8 cellular contexts compared by ENCODE assay signal in the genomic region with DNA sequence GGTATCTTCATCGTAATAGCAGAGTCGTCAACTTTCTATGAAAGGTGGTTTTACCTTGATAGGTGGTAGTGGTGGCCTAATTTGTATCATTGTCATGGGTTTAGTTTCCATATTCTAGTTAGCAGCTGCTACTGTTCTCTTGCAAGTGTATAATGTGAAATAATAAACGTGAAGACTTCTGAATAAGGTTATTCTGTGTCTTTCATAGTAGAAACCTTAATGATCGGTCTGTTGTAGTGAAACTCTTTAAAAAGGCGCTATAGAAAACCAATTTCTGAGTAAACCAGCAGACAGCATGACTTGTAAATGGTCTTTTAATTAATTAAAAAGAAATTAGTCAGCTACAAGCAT. TPM values are rescaled to one million over a fixed set of nuclear protein-coding genes. Genes with fewer than 3 reads are reported as not detected.
DNase-seq lines count a peak whose midpoint lies in the region; ATAC-seq and TF ChIP-seq lines count a peak whose summit lies in the region.

No MANE protein-coding gene starts in this region.

- H3K27me3 ChIP-seq in ascending aorta (no peaks in the 10 kb centered on the region), liver (ENCODE audit: control insufficient read depth in 4 of 4, insufficient read depth in 4 of 4, low read length in 3 of 4) (no peaks in the 10 kb centered on the region), thoracic aorta (replicated peaks; ENCODE audit: insufficient read depth) (no peaks in the 10 kb centered on the region)

- CTCF ChIA-PET in activated CD8-positive, alpha-beta memory T cell treated with anti-CD3 and anti-CD28 coated beads, Interleukin-2, amount 10 ng/mL, durations not matched to agents 7 days and 5 days (lab: Charles Lee): interaction anchor here (0.8 to 5.5 kb wide), 4 partner anchors 10 to 128 kb away, joined by 3 to 44 read pairs (median 3); partner anchors contain the start of genes ENDOG and PKN3

- no peak for DNase-seq in activated CD8-positive, alpha-beta memory T cell treated with anti-CD3 and anti-CD28 coated beads, Interleukin-2, amount 10 ng/mL, durations not matched to agents 7 days and 5 days
- no peak for DNase-seq in activated CD8-positive, alpha-beta memory T cell treated with anti-CD3 and anti-CD28 coated beads, Interleukin-2, amount 50 U/mL, for 4 hours
- DNase-seq in ascending aorta (ENCODE audit: low spot score in 2 of 2): no peak
- no peak for DNase-seq in thoracic aorta (ENCODE audit: low spot score)
- no peak for DNase-seq in NCI-H1048 (lab: John Stamatoyannopoulos, UW)
- no peak for DNase-seq in D341Med (ENCODE audit: low spot score)

- no peaks in the 10 kb centered on the region for H3K9me3 Mint-ChIP-seq in activated CD8-positive, alpha-beta memory T cell treated with anti-CD3 and anti-CD28 coated beads, Interleukin-2, amount 10 ng/mL, durations not matched to agents 7 days and 5 days (ENCODE audit: low read depth)

- TF ChIP-seq CTCF in ascending aorta (IDR thresholded peaks at IDR 0.05): no peak
- TF ChIP-seq CTCF in liver (IDR thresholded peaks at IDR 0.05; ENCODE audit: low read depth, low read length, missing input control): no peak
- TF ChIP-seq CTCF in thoracic aorta (IDR thresholded peaks at IDR 0.05): no peak

- H3K4me3 Mint-ChIP-seq in activated CD8-positive, alpha-beta memory T cell treated with anti-CD3 and anti-CD28 coated beads, Interleukin-2, amount 10 ng/mL, durations not matched to agents 7 days and 5 days: peak overlapping the region; percentile 97

- no peaks in the 10 kb centered on the region for H3K9me3 ChIP-seq in ascending aorta
- H3K9me3 ChIP-seq in liver (ENCODE audit: control insufficient read depth in 4 of 4, low read length in 3 of 4): no peaks in the 10 kb centered on the region
- no peaks in the 10 kb centered on the region for H3K9me3 ChIP-seq in thoracic aorta

- H3K36me3 Mint-ChIP-seq in activated CD8-positive, alpha-beta memory T cell treated with anti-CD3 and anti-CD28 coated beads, Interleukin-2, amount 10 ng/mL, durations not matched to agents 7 days and 5 days: peaks cover 38% of the 10 kb centered on the region

- peaks cover 55% of the 10 kb centered on the region for H3K4me1 Mint-ChIP-seq in activated CD8-positive, alpha-beta memory T cell treated with anti-CD3 and anti-CD28 coated beads, Interleukin-2, amount 10 ng/mL, durations not matched to agents 7 days and 5 days

- H3K4me3 ChIP-seq in ascending aorta (peak overlapping the region; percentile 71 to 89), liver (ENCODE audit: low read depth in 1 of 3, low read length in 3 of 3) (peak overlapping the region; percentile 66 to 99 (median 90)), thoracic aorta (peak overlapping the region; percentile 79)

- ATAC-seq in activated CD8-positive, alpha-beta memory T cell treated with anti-CD3 and anti-CD28 coated beads, Interleukin-2, amount 10 ng/mL, durations not matched to agents 7 days and 5 days: no peak
- ATAC-seq in thoracic aorta (ENCODE audit: insufficient number of reproducible peaks, low FRiP score, low read depth): no peak
- no peak for ATAC-seq in GM21737 (IDR thresholded peaks at IDR 0.05; ENCODE audit: unreplicated experiment)

- H3K4me1 ChIP-seq in ascending aorta: peaks cover 8 to 12% of the 10 kb centered on the region in 2 donors
- peaks cover 0 to 30% (median 10%) of the 10 kb centered on the region in 4 donors for H3K4me1 ChIP-seq in liver (ENCODE audit: control insufficient read depth in 4 of 4, insufficient read depth in 4 of 4, low read length in 3 of 4)
- peaks cover 12 to 16% of the 10 kb centered on the region in 2 donors for H3K4me1 ChIP-seq in thoracic aorta (ENCODE audit: control insufficient read depth in 1 of 2, low read depth in 2 of 2)

- intact Hi-C loops in ascending aorta (cut with DNase I): no loop called here

- H3K27ac Mint-ChIP-seq in activated CD8-positive, alpha-beta memory T cell treated with anti-CD3 and anti-CD28 coated beads, Interleukin-2, amount 10 ng/mL, durations not matched to agents 7 days and 5 days: peak overlapping the region; percentile 94

- TF ChIP-seq RAD21 in liver (IDR thresholded peaks at IDR 0.05): no peak

- 24% methylated on average over 5 of the region's 5 CpGs for whole genome bisulfite sequencing in liver

- H3K9ac ChIP-seq in liver (ENCODE audit: low read depth in 1 of 2, low read length in 2 of 2): peak overlapping the region; percentile 3 to 39

- H3K27ac ChIP-seq in ascending aorta: no peak overlapping the region
- H3K27ac ChIP-seq in liver (ENCODE audit: low read depth in 1 of 2, low read length in 2 of 2): no peak overlapping the region
- H3K27ac ChIP-seq in thoracic aorta: no peak overlapping the region

- H3K36me3 ChIP-seq in ascending aorta (peaks cover 33% of the 10 kb centered on the region in 2 donors), liver (ENCODE audit: control insufficient read depth in 4 of 4, insufficient read depth in 3 of 4, low read depth in 1 of 4, low read length in 3 of 4) (peaks cover 7 to 33% (median 24%) of the 10 kb centered on the region in 4 donors), thoracic aorta (peaks cover 25% of the 10 kb centered on the region)

- H3K27me3 Mint-ChIP-seq in activated CD8-positive, alpha-beta memory T cell treated with anti-CD3 and anti-CD28 coated beads, Interleukin-2, amount 10 ng/mL, durations not matched to agents 7 days and 5 days: no peaks in the 10 kb centered on the region

TF ChIP-seq in liver, 16 proteins besides CTCF, POLR2A, EP300 and RAD21 (continues in another document):
- TF ChIP-seq GABPA (IDR thresholded peaks at IDR 0.05 in 1 of 2, conservative IDR thresholded peaks at IDR 0.05 in 1 of 2) (no peak), YY1 (IDR thresholded peaks at IDR 0.05) (no peak), FOXA2 (IDR thresholded peaks at IDR 0.05) (no peak), SP1 (IDR thresholded peaks at IDR 0.05) (no peak), ZBTB33 (IDR thresholded peaks at IDR 0.05) (no peak), MAX (IDR thresholded peaks at IDR 0.05) (no peak)
- TF ChIP-seq, protein P1, sequence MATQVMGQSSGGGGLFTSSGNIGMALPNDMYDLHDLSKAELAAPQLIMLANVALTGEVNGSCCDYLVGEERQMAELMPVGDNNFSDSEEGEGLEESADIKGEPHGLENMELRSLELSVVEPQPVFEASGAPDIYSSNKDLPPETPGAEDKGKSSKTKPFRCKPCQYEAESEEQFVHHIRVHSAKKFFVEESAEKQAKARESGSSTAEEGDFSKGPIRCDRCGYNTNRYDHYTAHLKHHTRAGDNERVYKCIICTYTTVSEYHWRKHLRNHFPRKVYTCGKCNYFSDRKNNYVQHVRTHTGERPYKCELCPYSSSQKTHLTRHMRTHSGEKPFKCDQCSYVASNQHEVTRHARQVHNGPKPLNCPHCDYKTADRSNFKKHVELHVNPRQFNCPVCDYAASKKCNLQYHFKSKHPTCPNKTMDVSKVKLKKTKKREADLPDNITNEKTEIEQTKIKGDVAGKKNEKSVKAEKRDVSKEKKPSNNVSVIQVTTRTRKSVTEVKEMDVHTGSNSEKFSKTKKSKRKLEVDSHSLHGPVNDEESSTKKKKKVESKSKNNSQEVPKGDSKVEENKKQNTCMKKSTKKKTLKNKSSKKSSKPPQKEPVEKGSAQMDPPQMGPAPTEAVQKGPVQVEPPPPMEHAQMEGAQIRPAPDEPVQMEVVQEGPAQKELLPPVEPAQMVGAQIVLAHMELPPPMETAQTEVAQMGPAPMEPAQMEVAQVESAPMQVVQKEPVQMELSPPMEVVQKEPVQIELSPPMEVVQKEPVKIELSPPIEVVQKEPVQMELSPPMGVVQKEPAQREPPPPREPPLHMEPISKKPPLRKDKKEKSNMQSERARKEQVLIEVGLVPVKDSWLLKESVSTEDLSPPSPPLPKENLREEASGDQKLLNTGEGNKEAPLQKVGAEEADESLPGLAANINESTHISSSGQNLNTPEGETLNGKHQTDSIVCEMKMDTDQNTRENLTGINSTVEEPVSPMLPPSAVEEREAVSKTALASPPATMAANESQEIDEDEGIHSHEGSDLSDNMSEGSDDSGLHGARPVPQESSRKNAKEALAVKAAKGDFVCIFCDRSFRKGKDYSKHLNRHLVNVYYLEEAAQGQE (IDR thresholded peaks at IDR 0.05): no peak

RNA-seq across cellular contexts. Expression of gene SET, which starts 1.6 kb away (rescaled TPM):
- 100 to 1,000 TPM; 436 to 623 TPM for total RNA-seq in activated CD8-positive, alpha-beta memory T cell treated with anti-CD3 and anti-CD28 coated beads, Interleukin-2, amount 10 ng/mL, durations not matched to agents 7 days and 5 days
- total RNA-seq in ascending aorta (102 TPM), liver (10 to 100 TPM; 79.9 to 95.6 TPM), thoracic aorta (100 to 1,000 TPM in 1 of 2 donors, 10 to 100 TPM in 1; 83.3 to 201 TPM)
- 10 to 100 TPM; 58.2 to 58.8 TPM for polyA plus RNA-seq in liver

RNA-seq across cellular contexts. Expression of gene PKN3, which starts 11.6 kb away (rescaled TPM):
- total RNA-seq in activated CD8-positive, alpha-beta memory T cell treated with anti-CD3 and anti-CD28 coated beads, Interleukin-2, amount 10 ng/mL, durations not matched to agents 7 days and 5 days: 1 to 10 TPM; 8.1 to 9.1 TPM
- total RNA-seq in ascending aorta (28.8 TPM), liver (1 to 10 TPM; 2.0 to 4.2 TPM), thoracic aorta (1 to 10 TPM; 4.4 to 4.7 TPM)
- 1 to 10 TPM in 1 of 2 donors, under 1 TPM in 1; 0.61 to 1.1 TPM for polyA plus RNA-seq in liver

RNA-seq across cellular contexts. Expression of gene ZDHHC12, which starts 33.3 kb away (rescaled TPM):
- total RNA-seq in activated CD8-positive, alpha-beta memory T cell treated with anti-CD3 and anti-CD28 coated beads, Interleukin-2, amount 10 ng/mL, durations not matched to agents 7 days and 5 days: 10 to 100 TPM; 67.8 to 90.0 TPM
- total RNA-seq in ascending aorta (49.6 TPM), liver (10 to 100 TPM; 24.7 to 29.7 TPM), thoracic aorta (10 to 100 TPM; 37.0 to 70.3 TPM)
- 10 to 100 TPM; 30.9 to 48.2 TPM for polyA plus RNA-seq in liver

RNA-seq across cellular contexts. Expression of gene DYNC2I2, which starts 34.0 kb away (rescaled TPM):
- 10 to 100 TPM; 52.5 to 67.8 TPM for total RNA-seq in activated CD8-positive, alpha-beta memory T cell treated with anti-CD3 and anti-CD28 coated beads, Interleukin-2, amount 10 ng/mL, durations not matched to agents 7 days and 5 days
- total RNA-seq in ascending aorta: 49.9 TPM
- 10 to 100 TPM; 10.9 to 58.0 TPM for total RNA-seq in liver
- 10 to 100 TPM; 18.5 to 20.7 TPM for polyA plus RNA-seq in liver
- 10 to 100 TPM; 30.8 to 43.9 TPM for total RNA-seq in thoracic aorta
